Comparison of ENCODE assay signal across 27 cellular contexts in genomic region chr12:131261906-131262305, GRCh38.
"Had no signal": no experiment of that assay in that cellular context is flagged by ENCODE, and none has a peak within 500 bp of the region (broad histone marks: within the 10 kb centered on the region; RNA-seq: fewer than 3 reads in every experiment).

No MANE protein-coding gene starts in this region.

- H3K27ac Mint-ChIP-seq: naive thymus-derived CD4-positive, alpha-beta T cell; nephron; stimulated activated memory B cell treated with anti-CD40 and anti-IgM and Interleukin-4, amounts not matched to agents 10 μg/mL and 1 μg/mL and 100 μg/mL, for 72 hours had no signal

- DNase-seq: dermis blood vessel endothelial cell; effector memory CD4-positive, alpha-beta T cell; foreskin keratinocyte; glutamatergic neuron; heart right ventricle; hippocampal formation; left cardiac atrium; left lung; mammary epithelial cell; mesendoderm; midbrain; naive thymus-derived CD4-positive, alpha-beta T cell; occipital lobe; stimulated activated CD4-positive, alpha-beta T cell treated with anti-CD3 and anti-CD28 coated beads, Interleukin-2, amount 100 ng/mL, for 24 hours; stimulated activated CD4-positive, alpha-beta T cell treated with anti-CD3 and anti-CD28 coated beads, Interleukin-4, amount 100 ng/mL, for 24 hours; stimulated activated naive CD8-positive, alpha-beta T cell treated with anti-CD3 and anti-CD28 coated beads, Interleukin-15, Interleukin-2, amounts not matched to agents 100 U/mL and 50 U/mL, for 24 hours; substantia nigra; testis; upper lobe of left lung had no signal

- H3K4me1 ChIP-seq: foreskin keratinocyte, heart right ventricle, left lung, pancreas, testis, upper lobe of left lung had no signal

- ATAC-seq: foreskin keratinocyte; left cardiac atrium; left lung; naive thymus-derived CD4-positive, alpha-beta T cell; pancreas; sciatic nerve; stimulated activated memory B cell treated with anti-CD40 and anti-IgM and Interleukin-4, amounts not matched to agents 10 μg/mL and 1 μg/mL and 100 μg/mL, for 72 hours; stimulated activated naive CD8-positive, alpha-beta T cell treated with anti-CD3 and anti-CD28 coated beads, Interleukin-15, Interleukin-2, amounts not matched to agents 100 U/mL and 50 U/mL, for 24 hours had no signal

- H3K36me3 Mint-ChIP-seq: naive thymus-derived CD4-positive, alpha-beta T cell; stimulated activated memory B cell treated with anti-CD40 and anti-IgM and Interleukin-4, amounts not matched to agents 10 μg/mL and 1 μg/mL and 100 μg/mL, for 72 hours had no signal

- H3K4me1 Mint-ChIP-seq: naive thymus-derived CD4-positive, alpha-beta T cell; nephron; stimulated activated memory B cell treated with anti-CD40 and anti-IgM and Interleukin-4, amounts not matched to agents 10 μg/mL and 1 μg/mL and 100 μg/mL, for 72 hours had no signal

- H3K27me3 ChIP-seq: foreskin keratinocyte, left lung, pancreas, testis, tibial nerve, upper lobe of left lung had no signal

- H3K4me2 ChIP-seq: smooth muscle cell had no signal

- H3K27ac ChIP-seq: coronary artery, esophagus muscularis mucosa, foreskin keratinocyte, heart right ventricle, left lung, pancreas, testis, tibial nerve, upper lobe of left lung had no signal

- H3K36me3 ChIP-seq: esophagus muscularis mucosa, heart right ventricle, left lung, pancreas, tibial nerve, upper lobe of left lung had no signal

- H3K4me3 Mint-ChIP-seq: naive thymus-derived CD4-positive, alpha-beta T cell; nephron; stimulated activated memory B cell treated with anti-CD40 and anti-IgM and Interleukin-4, amounts not matched to agents 10 μg/mL and 1 μg/mL and 100 μg/mL, for 72 hours had no signal

- H3K9me3 ChIP-seq: heart right ventricle, left lung, pancreas, testis, tibial nerve, upper lobe of left lung had no signal

- H3K9me3 Mint-ChIP-seq: nephron had no signal

- H3K4me3 ChIP-seq: coronary artery, esophagus muscularis mucosa, heart right ventricle, left lung, pancreas, smooth muscle cell, testis, tibial nerve, upper lobe of left lung had no signal
